Comparison of ENCODE assay signal across 11 cellular contexts in the genomic region with DNA sequence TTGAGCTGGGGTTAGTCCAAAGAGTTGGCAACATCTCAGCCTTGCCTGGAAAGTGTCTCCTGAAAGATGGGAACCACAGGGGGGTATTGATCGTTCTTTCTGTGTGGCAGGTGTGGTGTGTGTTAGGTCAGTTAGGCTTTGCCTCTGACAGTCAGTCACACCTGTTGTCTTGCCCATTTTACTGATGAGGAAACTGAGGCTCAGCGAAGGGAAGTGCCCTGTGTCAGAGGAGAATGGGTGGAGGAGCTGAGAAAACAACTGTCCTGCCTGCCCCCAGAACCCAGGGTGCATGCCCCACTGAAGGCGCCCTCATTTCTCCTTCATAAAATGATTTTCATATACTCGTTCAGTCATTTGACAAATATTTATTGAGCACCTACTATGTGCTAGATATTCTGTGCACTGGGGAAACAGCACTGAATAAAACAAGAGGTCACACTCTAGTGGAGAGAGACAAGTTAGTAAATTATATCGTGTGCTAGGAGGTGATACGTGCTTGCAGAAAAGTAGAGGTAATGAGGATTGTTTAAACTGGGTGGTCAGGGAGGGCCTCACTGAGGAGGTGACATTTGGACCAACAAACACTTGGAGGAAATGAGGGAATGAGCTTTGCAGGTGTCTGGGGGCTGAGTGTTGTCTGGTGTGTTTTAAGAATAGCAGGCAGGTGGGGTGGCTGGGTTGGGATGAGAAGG. TPM values are rescaled to one million over a fixed set of nuclear protein-coding genes. Genes with fewer than 3 reads are reported as not detected.
DNase-seq lines count a peak whose midpoint lies in the region; ATAC-seq and TF ChIP-seq lines count a peak whose summit lies in the region.
"Had no signal": no experiment of that assay in that cellular context is flagged by ENCODE, and none has a peak within 500 bp of the region (broad histone marks: within the 10 kb centered on the region; RNA-seq: fewer than 3 reads in every experiment).

No MANE protein-coding gene starts in this region.

- intact Hi-C loops in CD4-positive, alpha-beta memory T cell (cut with micrococcal nuclease) = no loop called here
- intact Hi-C loops in colonic mucosa (cut with DNase I) = no loop called here

- H3K36me3 Mint-ChIP-seq in CD4-positive, alpha-beta memory T cell = peaks cover 47 to 60% of the 10 kb centered on the region in 2 donors
- H3K36me3 Mint-ChIP-seq in IgD-negative memory B cell = peaks cover 6% of the 10 kb centered on the region
- no peaks in the 10 kb centered on the region for H3K36me3 Mint-ChIP-seq in nephron (ENCODE audit: low read depth)

- no peak for TF ChIP-seq POLR2A in erythroblast (IDR thresholded peaks at IDR 0.05; ENCODE audit: low read length)

- H3K4me1 Mint-ChIP-seq in CD4-positive, alpha-beta memory T cell = peaks cover 35 to 74% (median 47%) of the 10 kb centered on the region in 4 donors
- peaks cover 24 to 34% (median 26%) of the 10 kb centered on the region in 3 donors for H3K4me1 Mint-ChIP-seq in IgD-negative memory B cell
- peaks cover 24% of the 10 kb centered on the region for H3K4me1 Mint-ChIP-seq in nephron

- H3K9me3 Mint-ChIP-seq in CD4-positive, alpha-beta memory T cell = no peaks in the 10 kb centered on the region
- H3K9me3 Mint-ChIP-seq in IgD-negative memory B cell (no peaks in the 10 kb centered on the region), nephron (no peaks in the 10 kb centered on the region)

- ATAC-seq in foreskin keratinocyte (no peak), HG03571 (IDR thresholded peaks at IDR 0.05; ENCODE audit: unreplicated experiment) (no peak), GM21381 (IDR thresholded peaks at IDR 0.05; ENCODE audit: unreplicated experiment) (no peak)
- ATAC-seq: left colon had no signal

- peak overlapping the region; percentile 98 to 99 (median 99) for H3K27ac Mint-ChIP-seq in CD4-positive, alpha-beta memory T cell
- H3K27ac Mint-ChIP-seq in IgD-negative memory B cell (peak overlapping the region in 2 of 3 donors; percentile 90 to 97), nephron (no peak overlapping the region)

- no peak for DNase-seq in CD4-positive, alpha-beta memory T cell
- DNase-seq in colonic mucosa (no peak), foreskin keratinocyte (no peak), erythroblast (lab: John Stamatoyannopoulos, UW) (no peak)
- DNase-seq: stimulated activated CD4-positive, alpha-beta T cell treated with anti-CD3 and anti-CD28 coated beads, Interleukin-2, amount 100 ng/mL, for 48 hours; SW 1271 had no signal

- peaks cover 63% of the 10 kb centered on the region for H3K4me1 ChIP-seq in CD4-positive, alpha-beta memory T cell (ENCODE audit: insufficient read depth, low read length)
- H3K4me1 ChIP-seq in colonic mucosa = no peaks in the 10 kb centered on the region
- peaks cover 4% of the 10 kb centered on the region for H3K4me1 ChIP-seq in foreskin keratinocyte

- H3K4me3 ChIP-seq in CD4-positive, alpha-beta memory T cell (ENCODE audit: low read length in 2 of 2) = peak overlapping the region; percentile 91 to 95
- peak overlapping the region; percentile 57 for H3K4me3 ChIP-seq in colonic mucosa

- H3K4me3 Mint-ChIP-seq in CD4-positive, alpha-beta memory T cell = peak overlapping the region; percentile 98 to 100 (median 99)
- peak overlapping the region; percentile 84 to 100 (median 98) for H3K4me3 Mint-ChIP-seq in IgD-negative memory B cell
- peak overlapping the region in 2 of 3 experiments; percentile 40 to 59 for H3K4me3 Mint-ChIP-seq in nephron

- no peaks in the 10 kb centered on the region for H3K27me3 ChIP-seq in CD4-positive, alpha-beta memory T cell (ENCODE audit: insufficient read depth, low read length)
- H3K27me3 ChIP-seq in colonic mucosa (peaks cover 13% of the 10 kb centered on the region), foreskin keratinocyte (no peaks in the 10 kb centered on the region)

- H3K27me3 Mint-ChIP-seq in CD4-positive, alpha-beta memory T cell = no peaks in the 10 kb centered on the region
- H3K27me3 Mint-ChIP-seq in IgD-negative memory B cell = peaks cover 4% of the 10 kb centered on the region
- peaks cover 78% of the 10 kb centered on the region for H3K27me3 Mint-ChIP-seq in nephron (ENCODE audit: low read depth)

- H3K9ac ChIP-seq in colonic mucosa (ENCODE audit: low read depth in 2 of 2, low read length in 2 of 2) = peak overlapping the region in 1 of 2 donors; percentile 74

- POLR2A ChIA-PET in CD4-positive, alpha-beta memory T cell (lab: Charles Lee; ENCODE audit: partially characterized antibody) = interaction anchor here (3.4 to 10.5 kb wide), 4 partner anchors 13 to 84 kb away, joined by 24 to 140 read pairs (median 118); partner anchors contain the start of gene FXYD7

- CTCF ChIA-PET in CD4-positive, alpha-beta memory T cell (lab: Charles Lee; ENCODE audit: partially characterized antibody) = interaction anchor here (2.8 kb wide), 1 partner anchor 14 kb away, joined by 8 read pairs; the partner anchor contains the start of gene FXYD7

- no peaks in the 10 kb centered on the region for H3K9me3 ChIP-seq in CD4-positive, alpha-beta memory T cell (ENCODE audit: control insufficient read depth in 1 of 2, low read length in 2 of 2)
- no peaks in the 10 kb centered on the region for H3K9me3 ChIP-seq in colonic mucosa

- H3K27ac ChIP-seq in CD4-positive, alpha-beta memory T cell (ENCODE audit: low read depth, low read length) = peak overlapping the region; percentile 91
- H3K27ac ChIP-seq in colonic mucosa (no peak overlapping the region), foreskin keratinocyte (no peak overlapping the region)

- TF ChIP-seq CTCF in colonic mucosa (IDR thresholded peaks at IDR 0.05) = no peak
- no peak for TF ChIP-seq CTCF in nephron (IDR thresholded peaks at IDR 0.05; ENCODE audit: unreplicated experiment in 3 of 3)
- no peak for TF ChIP-seq CTCF in foreskin keratinocyte (conservative IDR thresholded peaks at IDR 0.05)

- H3K36me3 ChIP-seq in CD4-positive, alpha-beta memory T cell (ENCODE audit: insufficient read depth, low read length) = peaks cover 45% of the 10 kb centered on the region
- no peaks in the 10 kb centered on the region for H3K36me3 ChIP-seq in colonic mucosa

RNA-seq across cellular contexts. Expression of gene FXYD5, which starts 1.6 kb away (rescaled TPM):
- 100 to 1,000 TPM; 473 to 484 TPM for total RNA-seq in CD4-positive, alpha-beta memory T cell
- 100 to 1,000 TPM; 452 to 833 TPM for polyA plus RNA-seq in CD4-positive, alpha-beta memory T cell
- polyA plus RNA-seq in IgD-negative memory B cell (417 TPM), foreskin keratinocyte (416 and 427 TPM in 2 replicates)
- total RNA-seq in colonic mucosa (10 to 100 TPM; 20.3 to 23.6 TPM), foreskin keratinocyte (268 and 277 TPM in 2 replicates)

RNA-seq across cellular contexts. Expression of gene FXYD7, which starts 13.1 kb away (rescaled TPM):
- total RNA-seq in CD4-positive, alpha-beta memory T cell = 10 to 100 TPM in 1 of 2 experiments, 1 to 10 TPM in 1; 9.6 to 10.1 TPM
- 10 to 100 TPM in 1 of 2 donors, 1 to 10 TPM in 1; 5.5 to 11.1 TPM for polyA plus RNA-seq in CD4-positive, alpha-beta memory T cell
- polyA plus RNA-seq in IgD-negative memory B cell = 4.2 TPM
- total RNA-seq in colonic mucosa = under 1 TPM; 0.47 to 0.61 TPM
- total RNA-seq in foreskin keratinocyte = 0.18 TPM in 1 of 2 replicates, not detected in the other
- polyA plus RNA-seq in foreskin keratinocyte = 0.16 and 0.25 TPM in 2 replicates
- total RNA-seq: left colon had no signal

RNA-seq across cellular contexts. Expression of gene FXYD1, which starts 17.5 kb away (rescaled TPM):
- total RNA-seq in CD4-positive, alpha-beta memory T cell = 1 to 10 TPM; 3.6 to 4.4 TPM
- 1 to 10 TPM in 1 of 2 donors, under 1 TPM in 1; 0.58 to 3.2 TPM for polyA plus RNA-seq in CD4-positive, alpha-beta memory T cell
- polyA plus RNA-seq in IgD-negative memory B cell (7.1 TPM), foreskin keratinocyte (0.67 and 0.81 TPM in 2 replicates)
- total RNA-seq in colonic mucosa (10 to 100 TPM in 1 of 2 donors, 1 to 10 TPM in 1; 8.8 to 15.1 TPM), foreskin keratinocyte (0.35 and 0.41 TPM in 2 replicates)

RNA-seq across cellular contexts. Expression of gene LGI4, which starts 21.3 kb away (rescaled TPM):
- under 1 TPM; 0.72 to 0.81 TPM for total RNA-seq in CD4-positive, alpha-beta memory T cell
- not detected for polyA plus RNA-seq in CD4-positive, alpha-beta memory T cell
- not detected for polyA plus RNA-seq in IgD-negative memory B cell
- total RNA-seq in colonic mucosa = 10 to 100 TPM in 1 of 2 donors, 1 to 10 TPM in 1; 5.8 to 10.2 TPM
- total RNA-seq in foreskin keratinocyte = not detected in 2 replicates
- 0.06 TPM in 1 of 2 replicates, not detected in the other for polyA plus RNA-seq in foreskin keratinocyte

RNA-seq across cellular contexts. Expression of gene FXYD3, which starts 40.5 kb away (rescaled TPM):
- not detected for total RNA-seq in CD4-positive, alpha-beta memory T cell
- not detected for polyA plus RNA-seq in CD4-positive, alpha-beta memory T cell
- polyA plus RNA-seq in IgD-negative memory B cell = not detected
- 1,000 to 10,000 TPM; 1,386 to 2,836 TPM for total RNA-seq in colonic mucosa
- total RNA-seq in foreskin keratinocyte = 243 and 312 TPM in 2 replicates
- 420 and 522 TPM in 2 replicates for polyA plus RNA-seq in foreskin keratinocyte

Comparison
In these comparisons a context has a peak if more than half of its experiments do, and no peak if none do; other contexts are left out.
1. H3K27ac Mint-ChIP-seq: peak in CD4-positive, alpha-beta memory T cell (7 of 7) and IgD-negative memory B cell (2 of 3); none in nephron (0 of 3).
2. RNA of gene FXYD5, which starts 1.6 kb away (total RNA-seq): 473 to 484 TPM in CD4-positive, alpha-beta memory T cell and 268 to 277 TPM in foreskin keratinocyte; 20.3 to 23.6 TPM in colonic mucosa; every median in the first group is over 10 times any median in the second.
3. Peak in every context shown above with its lines, with median percentiles within 50 percentile points of each other: H3K4me3 Mint-ChIP-seq.